Comparison of ENCODE assay signal across 19 cellular contexts in genomic region chr1:206961668-206962067, GRCh38. TPM values are rescaled to one million over a fixed set of nuclear protein-coding genes. Genes with fewer than 3 reads are reported as not detected.
DNase-seq lines count a peak whose midpoint lies in the region; ATAC-seq and TF ChIP-seq lines count a peak whose summit lies in the region.
"Had no signal": no experiment of that assay in that cellular context is flagged by ENCODE, and none has a peak within 500 bp of the region (broad histone marks: within the 10 kb centered on the region; RNA-seq: fewer than 3 reads in every experiment).

No MANE protein-coding gene starts in this region.

- H3K4me3 ChIP-seq in heart right ventricle (no peak overlapping the region), RWPE2 (ENCODE audit: severe bottlenecking) (no peak overlapping the region)

- peaks cover 0 to 40% (median 0%) of the 10 kb centered on the region in 7 donors for H3K27me3 ChIP-seq in heart right ventricle
- no peaks in the 10 kb centered on the region for H3K27me3 ChIP-seq in RWPE2 (ENCODE audit: insufficient read depth, poor library complexity, severe bottlenecking)

- ATAC-seq in heart right ventricle, result no peak
- ATAC-seq in RWPE2 (ENCODE audit: low read depth), result peak; percentile 89
- ATAC-seq in esophagus mucosa, result peak; percentile 85
- no peak for ATAC-seq in HG03097 (IDR thresholded peaks at IDR 0.05; ENCODE audit: low FRiP score, unreplicated experiment)
- ATAC-seq in HG02973 (IDR thresholded peaks at IDR 0.05; ENCODE audit: unreplicated experiment), result no peak

- 75 to 89% methylated on average over 3 of the region's 3 CpGs for WGBS in heart right ventricle, 2 donors

- H3K9me3 ChIP-seq in heart right ventricle (no peaks in the 10 kb centered on the region), RWPE2 (ENCODE audit: severe bottlenecking) (no peaks in the 10 kb centered on the region)

- DNase-seq in cardiac septum (ENCODE audit: low spot score) (peak; percentile 35), heart right ventricle (no peak), RWPE2 (ENCODE audit: low spot score) (no peak), iPS-NIHi7 (ENCODE audit: extremely low spot score) (no peak)
- DNase-seq: DMS79 treated with DMSO at 0.1 percent for 48 hours, H7, NCI-H1105 treated with DMSO at 0.1 percent for 48 hours, NCI-H1694, NCI-H2081 treated with DMSO at 0.1 percent for 48 hours, NCI-H510A, NCI-H748 treated with DMSO at 0.1 percent for 48 hours, SIG-M5 had no signal

- H3K4me1 ChIP-seq in heart right ventricle, result peaks cover 0 to 19% (median 0%) of the 10 kb centered on the region in 9 donors
- H3K4me1 ChIP-seq in RWPE2 (ENCODE audit: insufficient read depth, poor library complexity, severe bottlenecking), result peaks cover 9% of the 10 kb centered on the region

- no peak overlapping the region for H3K27ac ChIP-seq in heart right ventricle
- no peak overlapping the region for H3K27ac ChIP-seq in RWPE2 (ENCODE audit: poor library complexity, severe bottlenecking)
- H3K27ac ChIP-seq: HL-60 had no signal

- H3K36me3 ChIP-seq in heart right ventricle (no peaks in the 10 kb centered on the region), RWPE2 (ENCODE audit: low read depth) (no peaks in the 10 kb centered on the region)

- TF ChIP-seq CTCF in heart right ventricle (IDR thresholded peaks at IDR 0.05), result no peak
- no peak for TF ChIP-seq CTCF in RWPE2 (IDR thresholded peaks at IDR 0.05; ENCODE audit: poor library complexity, severe bottlenecking)

- intact Hi-C loops in cardiac septum (cut with DNase I), result no loop called here
- intact Hi-C loops in heart right ventricle (cut with DNase I), result no loop called here

RNA-seq across cellular contexts. Expression of gene FCAMR, which starts 8.6 kb away (rescaled TPM):
- total RNA-seq in cardiac septum, result not detected
- not detected for total RNA-seq in heart right ventricle
- not detected for polyA plus RNA-seq in heart right ventricle
- 0.08 TPM for total RNA-seq in esophagus mucosa
- total RNA-seq: H7, LHCN-M2, RPMI7951 had no signal
- polyA plus RNA-seq: IgD-negative memory B cell had no signal

RNA-seq across cellular contexts. Expression of gene PIGR, which starts 15.4 kb away (rescaled TPM):
- total RNA-seq in cardiac septum (0.22 TPM), heart right ventricle (under 1 TPM in 2 of 10 donors, not detected in 8; 0.10 to 0.11 TPM), esophagus mucosa (35.4 TPM)
- polyA plus RNA-seq in heart right ventricle, result under 1 TPM in 1 of 2 donors, not detected in 1; 0.01 TPM
- total RNA-seq: LHCN-M2, RPMI7951 had no signal

RNA-seq across cellular contexts. Expression of gene FCMR, which starts 39.9 kb away (rescaled TPM):
- 4.4 TPM for total RNA-seq in cardiac septum
- total RNA-seq in heart right ventricle, result 10 to 100 TPM in 1 of 10 donors, 1 to 10 TPM in 9; 1.3 to 13.4 (median 3.7) TPM
- polyA plus RNA-seq in heart right ventricle, result 1 to 10 TPM in 1 of 2 donors, under 1 TPM in 1; 0.37 to 2.8 TPM
- 2.9 TPM for total RNA-seq in esophagus mucosa
- total RNA-seq: H7, LHCN-M2 had no signal

Comparison
In these comparisons a context has a peak if more than half of its experiments do, and no peak if none do; other contexts are left out.
1. ATAC-seq: peak in RWPE2 (single experiment) and esophagus mucosa (single experiment); none in heart right ventricle (0 of 8), HG03097 (single experiment) and HG02973 (single experiment).
2. RNA of gene PIGR, which starts 15.4 kb away (total RNA-seq): 35.4 TPM in esophagus mucosa (single experiment); 0.22 TPM in cardiac septum (single experiment) and 0.10 to 0.11 TPM in heart right ventricle; every median in the first group is over 10 times any median in the second.